Comparison of ENCODE assay signal across 23 cellular contexts in the genomic region with DNA sequence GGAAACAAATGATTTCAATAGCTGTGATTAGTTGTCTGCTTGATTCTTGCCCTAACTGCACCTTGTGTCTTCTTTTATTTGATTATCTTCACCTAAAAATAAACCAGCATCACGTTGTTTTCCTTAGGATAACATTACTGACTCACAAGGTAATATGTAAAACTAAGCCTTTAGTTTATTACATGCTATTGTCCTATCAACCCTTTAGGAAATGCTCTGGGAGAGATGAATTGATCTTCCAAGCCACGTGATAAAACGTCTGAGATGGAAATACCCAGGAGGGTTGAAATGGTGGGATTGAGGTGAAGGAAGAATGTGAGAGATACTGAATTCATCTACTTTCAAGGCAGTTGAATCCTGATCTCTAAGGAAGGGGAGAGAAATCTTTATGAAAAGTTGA. TPM values are rescaled to one million over a fixed set of nuclear protein-coding genes. Genes with fewer than 3 reads are reported as not detected.
"Had no signal": no experiment of that assay in that cellular context is flagged by ENCODE, and none has a peak within 500 bp of the region (broad histone marks: within the 10 kb centered on the region; RNA-seq: fewer than 3 reads in every experiment).

No MANE protein-coding gene starts in this region.

- H3K4me3 ChIP-seq: ascending aorta, lung, prostate gland, right atrium auricular region, skin epidermis, tibial nerve, vagina had no signal

- ATAC-seq: activated CD8-positive, alpha-beta T cell treated with anti-CD3 and anti-CD28 coated beads for 36 hours; left lobe of liver; T-cell had no signal

- H3K36me3 Mint-ChIP-seq: T-cell had no signal

- H3K9me3 ChIP-seq: ascending aorta, prostate gland, right atrium auricular region, tibial nerve, vagina had no signal

- H3K27ac Mint-ChIP-seq: activated B cell treated with CpG ODN at 0.5 μM for 24 hours; activated CD4-positive, alpha-beta T cell treated with anti-CD3 and anti-CD28 coated beads, Interleukin-2, amount 10 ng/mL, durations not matched to agents 24 days and 14 days; activated CD8-positive, alpha-beta T cell treated with anti-CD3 and anti-CD28 coated beads for 36 hours; activated naive CD4-positive, alpha-beta T cell treated with anti-CD3 and anti-CD28 coated beads for 36 hours; activated T-cell treated with anti-CD3 and anti-CD28 coated beads, Interleukin-2, amount 50 U/mL, for 24 hours; activated T-helper 2 cell treated with anti-CD3 and anti-CD28 coated beads, Interferon-gamma antibody, Interleukin-2, Interleukin-4, amounts not matched to agents 10 μg/mL and 5 μg/mL and 100 μg/mL, durations not matched to agents 14 hours and 24 hours and 36 hours; dendritic cell treated with granulocyte-macrophage colony-stimulating factor and Interleukin-4, amounts not matched to agents 40 ng/mL and 50 ng/mL, for 4 days; stimulated activated naive CD8-positive, alpha-beta T cell treated with anti-CD3 and anti-CD28 coated beads, Interleukin-15, Interleukin-2, amounts not matched to agents 100 ng/mL and 50 ng/mL, for 24 hours; T-cell had no signal

- H3K36me3 ChIP-seq: ascending aorta, prostate gland, right atrium auricular region, tibial nerve, vagina had no signal

- H3K27me3 Mint-ChIP-seq: activated B cell treated with CpG ODN at 0.5 μM for 24 hours; activated CD8-positive, alpha-beta T cell treated with anti-CD3 and anti-CD28 coated beads for 36 hours; stimulated activated naive CD8-positive, alpha-beta T cell treated with anti-CD3 and anti-CD28 coated beads, Interleukin-15, Interleukin-2, amounts not matched to agents 100 ng/mL and 50 ng/mL, for 24 hours had no signal

- H3K4me1 Mint-ChIP-seq: activated B cell treated with CpG ODN at 0.5 μM for 24 hours; activated CD4-positive, alpha-beta T cell treated with anti-CD3 and anti-CD28 coated beads, Interleukin-2, amount 10 ng/mL, durations not matched to agents 24 days and 14 days; T-cell had no signal

- H3K27me3 ChIP-seq: ascending aorta, right atrium auricular region, tibial nerve, vagina had no signal

- H3K4me3 Mint-ChIP-seq: activated B cell treated with CpG ODN at 0.5 μM for 24 hours; activated CD4-positive, alpha-beta T cell treated with anti-CD3 and anti-CD28 coated beads, Interleukin-2, amount 10 ng/mL, durations not matched to agents 24 days and 14 days; activated CD8-positive, alpha-beta T cell treated with anti-CD3 and anti-CD28 coated beads for 36 hours; activated naive CD4-positive, alpha-beta T cell treated with anti-CD3 and anti-CD28 coated beads for 36 hours; activated T-cell treated with anti-CD3 and anti-CD28 coated beads, Interleukin-2, amount 50 U/mL, for 24 hours; dendritic cell treated with granulocyte-macrophage colony-stimulating factor and Interleukin-4, amounts not matched to agents 40 ng/mL and 50 ng/mL, for 4 days; stimulated activated naive CD8-positive, alpha-beta T cell treated with anti-CD3 and anti-CD28 coated beads, Interleukin-15, Interleukin-2, amounts not matched to agents 100 ng/mL and 50 ng/mL, for 24 hours; T-cell had no signal

- H3K27ac ChIP-seq: ascending aorta, prostate gland, right atrium auricular region, skin epidermis, tibial nerve, vagina had no signal

- H3K4me1 ChIP-seq: ascending aorta, prostate gland, right atrium auricular region, tibial nerve, vagina had no signal

- H3K9me3 Mint-ChIP-seq: activated B cell treated with CpG ODN at 0.5 μM for 24 hours; activated CD4-positive, alpha-beta T cell treated with anti-CD3 and anti-CD28 coated beads, Interleukin-2, amount 10 ng/mL, durations not matched to agents 24 days and 14 days; activated CD8-positive, alpha-beta T cell treated with anti-CD3 and anti-CD28 coated beads for 36 hours; activated naive CD4-positive, alpha-beta T cell treated with anti-CD3 and anti-CD28 coated beads for 36 hours; activated T-cell treated with anti-CD3 and anti-CD28 coated beads, Interleukin-2, amount 50 U/mL, for 24 hours; activated T-helper 2 cell treated with anti-CD3 and anti-CD28 coated beads, Interferon-gamma antibody, Interleukin-2, Interleukin-4, amounts not matched to agents 10 μg/mL and 5 μg/mL and 100 μg/mL, durations not matched to agents 14 hours and 24 hours and 36 hours; dendritic cell treated with granulocyte-macrophage colony-stimulating factor and Interleukin-4, amounts not matched to agents 40 ng/mL and 50 ng/mL, for 4 days; stimulated activated naive CD8-positive, alpha-beta T cell treated with anti-CD3 and anti-CD28 coated beads, Interleukin-15, Interleukin-2, amounts not matched to agents 100 ng/mL and 50 ng/mL, for 24 hours; T-cell had no signal

- DNase-seq: activated B cell treated with CpG ODN at 0.5 μM for 24 hours; activated CD4-positive, alpha-beta T cell treated with anti-CD3 and anti-CD28 coated beads, Interleukin-2, amount 10 ng/mL, durations not matched to agents 24 days and 14 days; activated CD8-positive, alpha-beta T cell treated with anti-CD3 and anti-CD28 coated beads for 36 hours; activated naive CD4-positive, alpha-beta T cell treated with anti-CD3 and anti-CD28 coated beads for 36 hours; activated T-cell treated with anti-CD3 and anti-CD28 coated beads, Interleukin-2, amount 50 U/mL, for 24 hours; effector CD8-positive, alpha-beta T cell; kidney; occipital lobe; stimulated activated CD4-positive, alpha-beta T cell treated with anti-CD3 and anti-CD28 coated beads, Interleukin-15, amount 100 ng/mL, for 24 hours; stimulated activated CD4-positive, alpha-beta T cell treated with anti-CD3 and anti-CD28 coated beads, Interleukin-2, amount 100 ng/mL, for 48 hours; T-cell; T-helper 9 cell had no signal

RNA-seq across cellular contexts. Expression of gene TMEM178A, which starts 34.5 kb away (rescaled TPM):
- total RNA-seq: activated B cell treated with CpG ODN at 0.5 μM for 24 hours; activated CD4-positive, alpha-beta T cell treated with anti-CD3 and anti-CD28 coated beads, Interleukin-2, amount 10 ng/mL, durations not matched to agents 24 days and 14 days had no signal
